Comparison of ENCODE assay signal across 10 cellular contexts in genomic region chr19:7915250-7916136, GRCh38. TPM values are rescaled to one million over a fixed set of nuclear protein-coding genes. Genes with fewer than 3 reads are reported as not detected.
DNase-seq lines count a peak whose midpoint lies in the region; ATAC-seq, FAIRE-seq and TF ChIP-seq lines count a peak whose summit lies in the region.
"Had no signal": no experiment of that assay in that cellular context is flagged by ENCODE, and none has a peak within 500 bp of the region (broad histone marks: within the 10 kb centered on the region; RNA-seq: fewer than 3 reads in every experiment).

No MANE protein-coding gene starts in this region.

- peak overlapping the region in 1 of 3 experiments; percentile 59 for H3K4me3 ChIP-seq in keratinocyte (ENCODE audit: control insufficient read depth in 2 of 3, extremely low read depth in 1 of 3, insufficient read depth in 2 of 3, low read depth in 1 of 3, low read length in 3 of 3)

- no peak overlapping the region for H3K27ac Mint-ChIP-seq in stimulated activated naive CD8-positive, alpha-beta T cell treated with anti-CD3 and anti-CD28 coated beads, Interleukin-15, Interleukin-2, amounts not matched to agents 100 ng/mL and 50 ng/mL, for 24 hours
- H3K27ac Mint-ChIP-seq in activated CD8-positive, alpha-beta T cell treated with anti-CD3 and anti-CD28 coated beads for 36 hours: no peak overlapping the region

- H3K36me3 ChIP-seq in keratinocyte (ENCODE audit: control insufficient read depth in 2 of 2, extremely low read depth in 1 of 2, insufficient read depth in 2 of 2, low read length in 2 of 2): peaks cover 3 to 5% of the 10 kb centered on the region in 2 experiments

- peaks cover 15% of the 10 kb centered on the region for H3K4me1 ChIP-seq in keratinocyte (ENCODE audit: control insufficient read depth, extremely low read depth, insufficient read depth, low read length)

- no peak for DNase-seq in stimulated activated naive CD8-positive, alpha-beta T cell treated with anti-CD3 and anti-CD28 coated beads, Interleukin-15, Interleukin-2, amounts not matched to agents 100 U/mL and 50 U/mL, for 24 hours
- no peak for DNase-seq in activated CD8-positive, alpha-beta T cell treated with anti-CD3 and anti-CD28 coated beads for 36 hours
- DNase-seq in keratinocyte (ENCODE audit: low read depth, low spot score): no peak
- DNase-seq in GM19240 (ENCODE audit: insufficient read length, low spot score): no peak
- no peak for DNase-seq in NK-92 treated with Interleukin-12 subunit alpha and Interleukin-12 subunit beta, amount 100 ng/mL, for 24 hours (lab: John Stamatoyannopoulos, UW)
- DNase-seq in MV-4-11 (lab: John Stamatoyannopoulos, UW): no peak
- no peak for DNase-seq in ureter (ENCODE audit: low spot score)

- intact Hi-C loops in activated CD8-positive, alpha-beta T cell treated with anti-CD3 and anti-CD28 coated beads for 36 hours (cut with micrococcal nuclease): no loop called here

- TF ChIP-seq CTCF in activated CD8-positive, alpha-beta T cell treated with anti-CD3 and anti-CD28 coated beads for 36 hours (IDR thresholded peaks at IDR 0.05): no peak
- TF ChIP-seq CTCF in keratinocyte (optimal IDR thresholded peaks at IDR 0.05 in 1 of 3, IDR thresholded peaks at IDR 0.05 in 1 of 3, conservative IDR thresholded peaks at IDR 0.05 in 1 of 3; ENCODE audit: extremely low read depth in 1 of 3, insufficient read depth in 2 of 3, low read length in 3 of 3): no peak

- H3K27me3 Mint-ChIP-seq in stimulated activated naive CD8-positive, alpha-beta T cell treated with anti-CD3 and anti-CD28 coated beads, Interleukin-15, Interleukin-2, amounts not matched to agents 100 ng/mL and 50 ng/mL, for 24 hours: peaks cover 33% of the 10 kb centered on the region
- peaks cover 22% of the 10 kb centered on the region for H3K27me3 Mint-ChIP-seq in activated CD8-positive, alpha-beta T cell treated with anti-CD3 and anti-CD28 coated beads for 36 hours

- peak overlapping the region; percentile 40 for H3K9ac ChIP-seq in keratinocyte (ENCODE audit: control insufficient read depth, extremely low read depth, insufficient read depth, low read length)

- H4K20me1 ChIP-seq in keratinocyte (ENCODE audit: control insufficient read depth, extremely low read depth, insufficient read depth, low read length): no peaks in the 10 kb centered on the region

- no peaks in the 10 kb centered on the region for H3K79me2 ChIP-seq in keratinocyte (ENCODE audit: control insufficient read depth, insufficient read depth, low read length)

- H2AFZ ChIP-seq in keratinocyte (ENCODE audit: control insufficient read depth, low read length): no peak overlapping the region

- H3K4me2 ChIP-seq in keratinocyte (ENCODE audit: control insufficient read depth, extremely low read depth, insufficient read depth, low read depth, low read length): peak overlapping the region; percentile 81

- POLR2A ChIA-PET in activated CD8-positive, alpha-beta T cell treated with anti-CD3 and anti-CD28 coated beads for 36 hours (lab: Charles Lee): interaction anchor here (0.7 to 3.2 kb wide), 5 partner anchors 10 to 16 kb away, joined by 3 to 13 read pairs (median 4); partner anchors contain the start of genes CTXN1 and MAP2K7

- H3K9me1 ChIP-seq in keratinocyte (ENCODE audit: control insufficient read depth, extremely low read depth, insufficient read depth, low read length): no peaks in the 10 kb centered on the region

- peaks cover 28% of the 10 kb centered on the region for H3K4me1 Mint-ChIP-seq in stimulated activated naive CD8-positive, alpha-beta T cell treated with anti-CD3 and anti-CD28 coated beads, Interleukin-15, Interleukin-2, amounts not matched to agents 100 ng/mL and 50 ng/mL, for 24 hours (ENCODE audit: low read depth)
- peaks cover 25% of the 10 kb centered on the region for H3K4me1 Mint-ChIP-seq in activated CD8-positive, alpha-beta T cell treated with anti-CD3 and anti-CD28 coated beads for 36 hours (ENCODE audit: low read depth)

- peaks cover 15% of the 10 kb centered on the region for H3K36me3 Mint-ChIP-seq in stimulated activated naive CD8-positive, alpha-beta T cell treated with anti-CD3 and anti-CD28 coated beads, Interleukin-15, Interleukin-2, amounts not matched to agents 100 ng/mL and 50 ng/mL, for 24 hours (ENCODE audit: low read depth)
- H3K36me3 Mint-ChIP-seq in activated CD8-positive, alpha-beta T cell treated with anti-CD3 and anti-CD28 coated beads for 36 hours (ENCODE audit: low read depth): peaks cover 17% of the 10 kb centered on the region

- H3K27me3 ChIP-seq in keratinocyte (ENCODE audit: control insufficient read depth, extremely low read depth, insufficient read depth, low read length): peaks cover 24% of the 10 kb centered on the region

- H3K27ac ChIP-seq in keratinocyte (ENCODE audit: control insufficient read depth, insufficient read depth, low read length): no peak overlapping the region
- H3K27ac ChIP-seq: VCaP had no signal

- H3K9me3 Mint-ChIP-seq in stimulated activated naive CD8-positive, alpha-beta T cell treated with anti-CD3 and anti-CD28 coated beads, Interleukin-15, Interleukin-2, amounts not matched to agents 100 ng/mL and 50 ng/mL, for 24 hours: no peaks in the 10 kb centered on the region
- no peaks in the 10 kb centered on the region for H3K9me3 Mint-ChIP-seq in activated CD8-positive, alpha-beta T cell treated with anti-CD3 and anti-CD28 coated beads for 36 hours

- FAIRE-seq in keratinocyte (lab: Jason Lieb, UNC): no peak
- FAIRE-seq: endometrium had no signal

- peak overlapping the region; percentile 52 for H3K4me3 Mint-ChIP-seq in stimulated activated naive CD8-positive, alpha-beta T cell treated with anti-CD3 and anti-CD28 coated beads, Interleukin-15, Interleukin-2, amounts not matched to agents 100 ng/mL and 50 ng/mL, for 24 hours
- peak overlapping the region; percentile 53 for H3K4me3 Mint-ChIP-seq in activated CD8-positive, alpha-beta T cell treated with anti-CD3 and anti-CD28 coated beads for 36 hours

- CTCF ChIA-PET in activated CD8-positive, alpha-beta T cell treated with anti-CD3 and anti-CD28 coated beads for 36 hours (lab: Charles Lee): interaction anchor here (1.1 to 1.3 kb wide), 2 partner anchors 21 to 87 kb away, joined by 3 to 4 read pairs; no protein-coding TSS in a partner anchor

- no peaks in the 10 kb centered on the region for H3K9me3 ChIP-seq in keratinocyte (ENCODE audit: control insufficient read depth, low read depth, low read length)

- dilution Hi-C loops in keratinocyte (cut with MboI; ENCODE audit: extremely low pct_ligation_motif_present, low sequenced_read_pairs): no loop called here

- ATAC-seq in stimulated activated naive CD8-positive, alpha-beta T cell treated with anti-CD3 and anti-CD28 coated beads, Interleukin-15, Interleukin-2, amounts not matched to agents 100 U/mL and 50 U/mL, for 24 hours: no peak
- no peak for ATAC-seq in activated CD8-positive, alpha-beta T cell treated with anti-CD3 and anti-CD28 coated beads for 36 hours

RNA-seq across cellular contexts. Expression of gene TGFBR3L, which starts 0.9 kb away (rescaled TPM):
- 1 to 10 TPM; 5.1 to 5.9 TPM for total RNA-seq in activated CD8-positive, alpha-beta T cell treated with anti-CD3 and anti-CD28 coated beads for 36 hours
- 0.28 to 0.72 TPM (median 0.68 TPM) in 3 replicates for polyA plus RNA-seq in keratinocyte
- 6.7 TPM for polyA plus RNA-seq in keratinocyte (2011; ENCODE audit: low read depth)
- polyA plus RNA-seq in keratinocyte (2011; cell fraction: cytosol; rRNA removed): 0.29 and 1.6 TPM in 2 replicates
- polyA plus RNA-seq in keratinocyte (2011; cell fraction: nucleus; rRNA removed): 0.34 and 1.3 TPM in 2 replicates
- polyA plus RNA-seq in keratinocyte (2012; ENCODE audit: low replicate concordance): 1.8 and 10.1 TPM in 2 replicates
- not detected in 3 replicates for polyA minus RNA-seq in keratinocyte
- polyA minus RNA-seq in keratinocyte (2011; cell fraction: cytosol; rRNA and poly(A)+ RNA removed): not detected
- 1.5 TPM in 1 of 2 replicates, not detected in the other for polyA minus RNA-seq in keratinocyte (2011; cell fraction: nucleus; rRNA and poly(A)+ RNA removed)
- 2.2 TPM for total RNA-seq in ureter

RNA-seq across cellular contexts. Expression of gene SNAPC2, which starts 4.6 kb away (rescaled TPM):
- 10 to 100 TPM; 16.0 to 18.2 TPM for total RNA-seq in activated CD8-positive, alpha-beta T cell treated with anti-CD3 and anti-CD28 coated beads for 36 hours
- polyA plus RNA-seq in keratinocyte: 10.7 to 15.5 TPM (median 10.8 TPM) in 3 replicates
- polyA plus RNA-seq in keratinocyte (2011; ENCODE audit: low read depth): 5.6 TPM
- 8.6 and 20.3 TPM in 2 replicates for polyA plus RNA-seq in keratinocyte (2011; cell fraction: cytosol; rRNA removed)
- 6.8 and 12.3 TPM in 2 replicates for polyA plus RNA-seq in keratinocyte (2011; cell fraction: nucleus; rRNA removed)
- 20.4 and 21.6 TPM in 2 replicates for polyA plus RNA-seq in keratinocyte (2012; ENCODE audit: low replicate concordance)
- polyA minus RNA-seq in keratinocyte: 5.8 to 18.7 TPM (median 15.3 TPM) in 3 replicates
- polyA minus RNA-seq in keratinocyte (2011; cell fraction: cytosol; rRNA and poly(A)+ RNA removed): 15.5 TPM
- 6.1 and 6.4 TPM in 2 replicates for polyA minus RNA-seq in keratinocyte (2011; cell fraction: nucleus; rRNA and poly(A)+ RNA removed)
- 21.0 TPM for total RNA-seq in ureter

RNA-seq across cellular contexts. Expression of gene CTXN1, which starts 10.4 kb away (rescaled TPM):
- under 1 TPM; 0.74 to 0.87 TPM for total RNA-seq in activated CD8-positive, alpha-beta T cell treated with anti-CD3 and anti-CD28 coated beads for 36 hours
- 0.41 to 2.1 TPM (median 1.5 TPM) in 3 replicates for polyA plus RNA-seq in keratinocyte
- 1.2 TPM for polyA plus RNA-seq in keratinocyte (2011; ENCODE audit: low read depth)
- 1.9 and 10.7 TPM in 2 replicates for polyA plus RNA-seq in keratinocyte (2011; cell fraction: cytosol; rRNA removed)
- 1.7 and 3.9 TPM in 2 replicates for polyA plus RNA-seq in keratinocyte (2011; cell fraction: nucleus; rRNA removed)
- polyA plus RNA-seq in keratinocyte (2012; ENCODE audit: low replicate concordance): 5.0 and 6.3 TPM in 2 replicates
- polyA minus RNA-seq in keratinocyte: 0.22 to 2.0 TPM (median 0.30 TPM) in 3 replicates
- 30.5 TPM for polyA minus RNA-seq in keratinocyte (2011; cell fraction: cytosol; rRNA and poly(A)+ RNA removed)
- 0.62 and 4.4 TPM in 2 replicates for polyA minus RNA-seq in keratinocyte (2011; cell fraction: nucleus; rRNA and poly(A)+ RNA removed)
- total RNA-seq in ureter: 2.2 TPM

RNA-seq across cellular contexts. Expression of gene MAP2K7, which starts 11.8 kb away (rescaled TPM):
- 10 to 100 TPM; 36.8 to 37.0 TPM for total RNA-seq in activated CD8-positive, alpha-beta T cell treated with anti-CD3 and anti-CD28 coated beads for 36 hours
- 8.4 to 11.7 TPM (median 10.9 TPM) in 3 replicates for polyA plus RNA-seq in keratinocyte
- polyA plus RNA-seq in keratinocyte (2011; ENCODE audit: low read depth): 15.8 TPM
- 5.2 and 11.4 TPM in 2 replicates for polyA plus RNA-seq in keratinocyte (2011; cell fraction: cytosol; rRNA removed)
- polyA plus RNA-seq in keratinocyte (2011; cell fraction: nucleus; rRNA removed): 18.9 and 22.4 TPM in 2 replicates
- polyA plus RNA-seq in keratinocyte (2012; ENCODE audit: low replicate concordance): 14.5 and 18.4 TPM in 2 replicates
- polyA minus RNA-seq in keratinocyte: 7.8 to 18.9 TPM (median 8.1 TPM) in 3 replicates
- 23.4 TPM for polyA minus RNA-seq in keratinocyte (2011; cell fraction: cytosol; rRNA and poly(A)+ RNA removed)
- 11.3 and 15.2 TPM in 2 replicates for polyA minus RNA-seq in keratinocyte (2011; cell fraction: nucleus; rRNA and poly(A)+ RNA removed)
- total RNA-seq in ureter: 35.1 TPM

RNA-seq across cellular contexts. Expression of gene LRRC8E, which starts 27.2 kb away (rescaled TPM):
- not detected for total RNA-seq in activated CD8-positive, alpha-beta T cell treated with anti-CD3 and anti-CD28 coated beads for 36 hours
- 11.5 to 22.2 TPM (median 13.5 TPM) in 3 replicates for polyA plus RNA-seq in keratinocyte
- 8.9 TPM for polyA plus RNA-seq in keratinocyte (2011; ENCODE audit: low read depth)
- 6.2 and 7.4 TPM in 2 replicates for polyA plus RNA-seq in keratinocyte (2011; cell fraction: cytosol; rRNA removed)
- polyA plus RNA-seq in keratinocyte (2011; cell fraction: nucleus; rRNA removed): 23.6 and 28.4 TPM in 2 replicates
- 10.5 and 20.0 TPM in 2 replicates for polyA plus RNA-seq in keratinocyte (2012; ENCODE audit: low replicate concordance)
- 14.7 to 18.5 TPM (median 18.4 TPM) in 3 replicates for polyA minus RNA-seq in keratinocyte
- polyA minus RNA-seq in keratinocyte (2011; cell fraction: cytosol; rRNA and poly(A)+ RNA removed): 12.5 TPM
- polyA minus RNA-seq in keratinocyte (2011; cell fraction: nucleus; rRNA and poly(A)+ RNA removed): 25.3 and 31.3 TPM in 2 replicates
- 8.5 TPM for total RNA-seq in ureter
